24 cellular contexts compared by ENCODE assay signal in the genomic region with DNA sequence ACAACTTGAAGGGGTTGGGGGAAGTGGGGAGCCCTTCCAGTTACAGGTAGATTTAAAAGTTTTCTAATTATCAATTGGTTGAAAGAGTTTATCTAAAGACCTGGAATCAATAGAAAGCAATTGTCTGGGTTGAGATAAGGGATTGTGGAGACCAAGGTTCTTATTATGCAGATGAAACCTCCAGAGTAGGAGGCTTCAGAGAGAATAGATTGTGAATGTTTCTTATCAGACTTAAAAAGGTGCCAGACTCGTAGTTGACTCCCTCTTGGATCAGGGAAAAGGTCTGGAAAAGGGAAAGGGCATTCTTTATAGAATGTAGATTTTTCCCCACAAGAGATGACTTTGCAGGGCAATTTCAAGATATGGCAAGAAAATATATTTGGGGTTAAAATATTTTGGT.
"Had no signal": no experiment of that assay in that cellular context is flagged by ENCODE, and none has a peak within 500 bp of the region (broad histone marks: within the 10 kb centered on the region; RNA-seq: fewer than 3 reads in every experiment).

No MANE protein-coding gene starts in this region.

- H3K4me3 Mint-ChIP-seq: activated CD4-positive, alpha-beta T cell treated with anti-CD3 and anti-CD28 coated beads for 36 hours; activated naive CD4-positive, alpha-beta T cell treated with anti-CD3 and anti-CD28 coated beads for 36 hours; immature natural killer cell; neural progenitor cell; type B pancreatic cell had no signal

- H3K27me3 Mint-ChIP-seq: activated CD4-positive, alpha-beta T cell treated with anti-CD3 and anti-CD28 coated beads for 36 hours; naive thymus-derived CD4-positive, alpha-beta T cell had no signal

- ATAC-seq: activated CD4-positive, alpha-beta T cell treated with anti-CD3 and anti-CD28 coated beads for 36 hours; esophagus mucosa; foreskin keratinocyte; heart left ventricle; naive thymus-derived CD4-positive, alpha-beta T cell; psoas muscle had no signal

- H3K36me3 Mint-ChIP-seq: immature natural killer cell, neural progenitor cell, type B pancreatic cell had no signal

- DNase-seq: activated CD4-positive, alpha-beta T cell treated with anti-CD3 and anti-CD28 coated beads for 36 hours; activated CD4-positive, alpha-beta T cell treated with anti-CD3 and anti-CD28 coated beads, Interleukin-2, amount 50 U/mL, for 48 hours; activated CD4-positive, CD25-positive, alpha-beta regulatory T cell; activated effector memory CD4-positive, alpha-beta T cell treated with anti-CD3 and anti-CD28 coated beads, Interleukin-2, amount 50 U/mL, for 16 hours; activated naive CD4-positive, alpha-beta T cell treated with anti-CD3 and anti-CD28 coated beads for 36 hours; activated T-cell treated with anti-CD3 and anti-CD28 coated beads, Interleukin-2, amount 50 U/mL, for 1 hour; amygdala; caudate nucleus; cortex of kidney; foreskin keratinocyte; heart left ventricle; hypothalamus; immature natural killer cell; kidney; midbrain; naive thymus-derived CD4-positive, alpha-beta T cell; occipital lobe; psoas muscle; stimulated activated CD4-positive, alpha-beta T cell treated with anti-CD3 and anti-CD28 coated beads, Interleukin-1b, Interleukin-23, amount 100 ng/mL, for 48 hours; stimulated activated naive CD4-positive, alpha-beta T cell treated with Interleukin-2 at 50 U/mL for 16 hours; substantia nigra had no signal

- H3K9me3 Mint-ChIP-seq: activated naive CD4-positive, alpha-beta T cell treated with anti-CD3 and anti-CD28 coated beads for 36 hours; immature natural killer cell; neural progenitor cell; type B pancreatic cell had no signal

- H3K27ac Mint-ChIP-seq: activated CD4-positive, alpha-beta T cell treated with anti-CD3 and anti-CD28 coated beads for 36 hours; activated naive CD4-positive, alpha-beta T cell treated with anti-CD3 and anti-CD28 coated beads for 36 hours; immature natural killer cell; neural progenitor cell; type B pancreatic cell had no signal
